30 cellular contexts compared by ENCODE assay signal in genomic region chr2:195018462-195018861, GRCh38.
"Had no signal": no experiment of that assay in that cellular context is flagged by ENCODE, and none has a peak within 500 bp of the region (broad histone marks: within the 10 kb centered on the region; RNA-seq: fewer than 3 reads in every experiment).

No MANE protein-coding gene starts in this region.

- H3K4me3 ChIP-seq: ascending aorta, cardiac muscle cell had no signal

- H3K4me1 ChIP-seq: ascending aorta had no signal

- DNase-seq: activated CD4-positive, alpha-beta memory T cell treated with anti-CD3 and anti-CD28 coated beads, Interleukin-2, amount 10 ng/mL, durations not matched to agents 7 days and 5 days; activated CD4-positive, alpha-beta T cell treated with anti-CD3 and anti-CD28 coated beads for 1 hour; activated CD4-positive, alpha-beta T cell treated with anti-CD3 and anti-CD28 coated beads for 36 hours; activated CD4-positive, alpha-beta T cell treated with anti-CD3 and anti-CD28 coated beads for 48 hours; activated CD4-positive, alpha-beta T cell treated with anti-CD3 and anti-CD28 coated beads, Interleukin-2, amount 10 ng/mL, durations not matched to agents 7 days and 5 days; activated CD4-positive, alpha-beta T cell treated with anti-CD3 and anti-CD28 coated beads, Interleukin-2, amount 50 U/mL, for 48 hours; activated CD4-positive, CD25-positive, alpha-beta regulatory T cell; activated CD8-positive, alpha-beta memory T cell treated with anti-CD3 and anti-CD28 coated beads for 24 hours; activated CD8-positive, alpha-beta memory T cell treated with anti-CD3 and anti-CD28 coated beads, Interleukin-2, amount 10 ng/mL, durations not matched to agents 7 days and 5 days; activated CD8-positive, alpha-beta memory T cell treated with anti-CD3 and anti-CD28 coated beads, Interleukin-2, amount 50 U/mL, for 48 hours; activated CD8-positive, alpha-beta T cell treated with anti-CD3 and anti-CD28 coated beads, Interleukin-2, amount 10 ng/mL, durations not matched to agents 7 days and 5 days; activated effector memory CD4-positive, alpha-beta T cell treated with Interleukin-2 at 50 U/mL for 16 hours; activated gamma-delta T cell; activated naive CD4-positive, alpha-beta T cell treated with anti-CD3 and anti-CD28 coated beads, Interleukin-2, amount 10 ng/mL, durations not matched to agents 7 days and 5 days; activated naive CD4-positive, alpha-beta T cell treated with Interleukin-2 at 50 U/mL for 16 hours; activated naive CD8-positive, alpha-beta T cell treated with anti-CD3 and anti-CD28 coated beads, Interleukin-2, amount 10 ng/mL, durations not matched to agents 7 days and 5 days; activated naive CD8-positive, alpha-beta T cell treated with anti-CD3 and anti-CD28 coated beads, Interleukin-2, amount 50 U/mL, for 24 hours; activated T-cell treated with anti-CD3 and anti-CD28 coated beads, Interleukin-2, amount 50 U/mL, for 24 hours; activated T-cell treated with anti-CD3 and anti-CD28 coated beads, Interleukin-2, amount 50 U/mL, for 48 hours; amygdala; anterior cingulate cortex; caudate nucleus; cerebellar nuclear complex; T-helper 1 cell; T-helper 2 cell; T-helper 9 cell; WERI-Rb-1 had no signal

- H3K36me3 ChIP-seq: ascending aorta, cardiac muscle cell, WERI-Rb-1 had no signal

- ATAC-seq: activated CD4-positive, alpha-beta T cell treated with anti-CD3 and anti-CD28 coated beads for 36 hours; activated CD4-positive, CD25-positive, alpha-beta regulatory T cell treated with anti-CD3 and anti-CD28 coated beads, Interleukin-2, amount 50 U/mL, for 24 hours; activated CD8-positive, alpha-beta memory T cell treated with anti-CD3 and anti-CD28 coated beads, Interleukin-2, amount 10 ng/mL, durations not matched to agents 7 days and 5 days; activated CD8-positive, alpha-beta T cell treated with anti-CD3 and anti-CD28 coated beads, Interleukin-2, amount 10 ng/mL, durations not matched to agents 7 days and 5 days; activated naive CD8-positive, alpha-beta T cell treated with anti-CD3 and anti-CD28 coated beads, Interleukin-2, amount 50 U/mL, for 24 hours had no signal

- H3K27ac ChIP-seq: ascending aorta, cardiac muscle cell, WERI-Rb-1 had no signal

- H3K27me3 ChIP-seq: ascending aorta, cardiac muscle cell had no signal
